Comparison of ENCODE assay signal across 8 cellular contexts in genomic region chr2:113325161-113325731, GRCh38. TPM values are rescaled to one million over a fixed set of nuclear protein-coding genes. Genes with fewer than 3 reads are reported as not detected.
DNase-seq lines count a peak whose midpoint lies in the region; ATAC-seq, FAIRE-seq and TF ChIP-seq lines count a peak whose summit lies in the region.
"Not testable (repeated sequence)": the region's sequence is repeated elsewhere in the genome, so short reads cannot be mapped to it uniquely, and the experiment has no call there.

No MANE protein-coding gene starts in this region.

- intact Hi-C loops in endothelial cell of umbilical vein (cut with micrococcal nuclease): not testable (repeated sequence)

- H2AFZ ChIP-seq in endothelial cell of umbilical vein (ENCODE audit: low read depth, low read length): peak overlapping the region; percentile 51

- CTCF ChIA-PET in endothelial cell of umbilical vein (lab: Charles Lee): interaction anchor here (0.9 kb wide), 1 partner anchor 121 kb away, joined by 3 read pairs; no protein-coding TSS in a partner anchor

- not testable (repeated sequence) for H3K9ac ChIP-seq in HUES6 (ENCODE audit: low read length); endothelial cell of umbilical vein (replicated peaks; ENCODE audit: extremely low read depth, insufficient read depth, low read length)
- H3K9ac ChIP-seq in iPS-18a (ENCODE audit: low read length): peak overlapping the region; percentile 49

- not testable (repeated sequence) for H3K9me1 ChIP-seq in endothelial cell of umbilical vein (replicated peaks; ENCODE audit: control insufficient read depth, extremely low read depth, insufficient read depth, low read length)

- FAIRE-seq in endothelial cell of umbilical vein (lab: Jason Lieb, UNC): not testable (repeated sequence)

- not testable (repeated sequence) for H3K36me3 Mint-ChIP-seq in CD4-positive, CD25-positive, alpha-beta regulatory T cell; activated naive CD8-positive, alpha-beta T cell; natural killer cell treated with Interleukin-12 subunit alpha and Interleukin-12 subunit beta and Interleukin-15 and Interleukin-18, amount 100 ng/mL, for 72 hours

- not testable (repeated sequence) for DNase-seq in CD4-positive, CD25-positive, alpha-beta regulatory T cell; endothelial cell of umbilical vein (ENCODE audit: low read depth, low spot score); natural killer cell treated with Interleukin-12 subunit alpha and Interleukin-12 subunit beta and Interleukin-15 and Interleukin-18, amount 100 ng/mL, for 72 hours (ENCODE audit: low spot score); stimulated activated naive CD8-positive, alpha-beta T cell treated with anti-CD3 and anti-CD28 coated beads, Interleukin-15, amount 100 ng/mL, for 72 hours
- peak in 1 of 2 experiments; percentile 43 for DNase-seq in SJSA1 (ENCODE audit: low read depth in 1 of 2, low spot score in 2 of 2)

- not testable (repeated sequence) for H3K9me3 Mint-ChIP-seq in CD4-positive, CD25-positive, alpha-beta regulatory T cell; activated naive CD8-positive, alpha-beta T cell (ENCODE audit: low read depth); natural killer cell treated with Interleukin-12 subunit alpha and Interleukin-12 subunit beta and Interleukin-15 and Interleukin-18, amount 100 ng/mL, for 72 hours; stimulated activated naive CD8-positive, alpha-beta T cell treated with anti-CD3 and anti-CD28 coated beads, Interleukin-15, amount 100 ng/mL, for 72 hours

- H3K79me2 ChIP-seq in endothelial cell of umbilical vein (ENCODE audit: control insufficient read depth, insufficient read depth, low read length): not testable (repeated sequence)

- TF ChIP-seq POLR2A in endothelial cell of umbilical vein (IDR thresholded peaks at IDR 0.05; ENCODE audit: low read depth, low read length): not testable (repeated sequence)

- ATAC-seq in CD4-positive, CD25-positive, alpha-beta regulatory T cell (ENCODE audit: low read depth in 2 of 2); natural killer cell treated with Interleukin-12 subunit alpha and Interleukin-12 subunit beta and Interleukin-15 and Interleukin-18, amount 100 ng/mL, for 72 hours: not testable (repeated sequence)
- peak; percentile 20 for ATAC-seq in stimulated activated naive CD8-positive, alpha-beta T cell treated with anti-CD3 and anti-CD28 coated beads, Interleukin-15, amount 100 ng/mL, for 72 hours

- not testable (repeated sequence) for H3K4me2 ChIP-seq in endothelial cell of umbilical vein (ENCODE audit: insufficient read depth, low read length)

- H3K27me3 ChIP-seq in CD4-positive, CD25-positive, alpha-beta regulatory T cell (ENCODE audit: control insufficient read depth, insufficient read depth, low read length); SJSA1 (replicated peaks); endothelial cell of umbilical vein (ENCODE audit: control insufficient read depth in 2 of 2, insufficient read depth in 2 of 2, low read length in 2 of 2): not testable (repeated sequence)
- peaks cover 14% of the 10 kb centered on the region for H3K27me3 ChIP-seq in HUES6 (ENCODE audit: control insufficient read depth, insufficient read depth, low read length)
- H3K27me3 ChIP-seq in iPS-18a (ENCODE audit: control insufficient read depth, insufficient read depth, low read length): peaks cover 16% of the 10 kb centered on the region

- dilution Hi-C loops in endothelial cell of umbilical vein (cut with MboI; ENCODE audit: extremely low pct_ligation_motif_present, low sequenced_read_pairs): not testable (repeated sequence)

- not testable (repeated sequence) for BruUV-seq in endothelial cell of umbilical vein (replicated peaks; lab: Mats Ljungman, UMichigan)

- TF ChIP-seq CTCF in endothelial cell of umbilical vein (IDR thresholded peaks at IDR 0.05; ENCODE audit: extremely low read depth in 1 of 2, insufficient read depth in 1 of 2, low read depth in 1 of 2, low read length in 2 of 2): not testable (repeated sequence)

- not testable (repeated sequence) for H3K4me1 ChIP-seq in CD4-positive, CD25-positive, alpha-beta regulatory T cell (ENCODE audit: control insufficient read depth, insufficient read depth, low read length, poor library complexity, severe bottlenecking); HUES6 (ENCODE audit: control insufficient read depth, insufficient read depth, low read length); endothelial cell of umbilical vein (ENCODE audit: control insufficient read depth, extremely low read depth, insufficient read depth, low read length); iPS-18a (ENCODE audit: control insufficient read depth, low read depth, low read length)
- H3K4me1 ChIP-seq in SJSA1 (replicated peaks): peaks cover 18% of the 10 kb centered on the region

- peak overlapping the region in 3 of 4 donors; percentile 35 to 57 (median 55) for H3K4me3 Mint-ChIP-seq in CD4-positive, CD25-positive, alpha-beta regulatory T cell
- peak overlapping the region; percentile 79 for H3K4me3 Mint-ChIP-seq in activated naive CD8-positive, alpha-beta T cell
- peak overlapping the region; percentile 25 for H3K4me3 Mint-ChIP-seq in natural killer cell treated with Interleukin-12 subunit alpha and Interleukin-12 subunit beta and Interleukin-15 and Interleukin-18, amount 100 ng/mL, for 72 hours
- H3K4me3 Mint-ChIP-seq in stimulated activated naive CD8-positive, alpha-beta T cell treated with anti-CD3 and anti-CD28 coated beads, Interleukin-15, amount 100 ng/mL, for 72 hours: peak overlapping the region; percentile 79 to 84

- H3K27me3 Mint-ChIP-seq in CD4-positive, CD25-positive, alpha-beta regulatory T cell: peaks cover 37% of the 10 kb centered on the region
- H3K27me3 Mint-ChIP-seq in activated naive CD8-positive, alpha-beta T cell: not testable (repeated sequence)
- peaks cover 29 to 40% of the 10 kb centered on the region in 2 donors for H3K27me3 Mint-ChIP-seq in natural killer cell treated with Interleukin-12 subunit alpha and Interleukin-12 subunit beta and Interleukin-15 and Interleukin-18, amount 100 ng/mL, for 72 hours
- peaks cover 14% of the 10 kb centered on the region for H3K27me3 Mint-ChIP-seq in stimulated activated naive CD8-positive, alpha-beta T cell treated with anti-CD3 and anti-CD28 coated beads, Interleukin-15, amount 100 ng/mL, for 72 hours

- H3K4me3 ChIP-seq in CD4-positive, CD25-positive, alpha-beta regulatory T cell (ENCODE audit: low read depth, low read length): not testable (repeated sequence)
- peak overlapping the region; percentile 55 for H3K4me3 ChIP-seq in HUES6 (ENCODE audit: low read depth, low read length)
- peak overlapping the region; percentile 27 for H3K4me3 ChIP-seq in SJSA1
- peak overlapping the region in 1 of 3 experiments; percentile 28 for H3K4me3 ChIP-seq in endothelial cell of umbilical vein (replicated peaks in 1 of 3; ENCODE audit: insufficient read depth in 1 of 3, low read depth in 1 of 3, low read length in 3 of 3)
- H3K4me3 ChIP-seq in iPS-18a (ENCODE audit: low read length): peak overlapping the region; percentile 61

- not testable (repeated sequence) for H3K27ac ChIP-seq in CD4-positive, CD25-positive, alpha-beta regulatory T cell (ENCODE audit: insufficient read depth, low read length, poor library complexity, severe bottlenecking); HUES6 (ENCODE audit: low read depth, low read length); endothelial cell of umbilical vein (ENCODE audit: insufficient read depth, low read depth, low read length); iPS-18a (ENCODE audit: low read length)
- H3K27ac ChIP-seq in SJSA1: peak overlapping the region; percentile 26

- not testable (repeated sequence) for H3K36me3 ChIP-seq in CD4-positive, CD25-positive, alpha-beta regulatory T cell (ENCODE audit: control insufficient read depth, insufficient read depth, low read length); HUES6 (ENCODE audit: control insufficient read depth, insufficient read depth, low read length); SJSA1; endothelial cell of umbilical vein (ENCODE audit: control insufficient read depth in 2 of 2, extremely low read depth in 1 of 2, insufficient read depth in 2 of 2, low read length in 2 of 2); iPS-18a (ENCODE audit: control insufficient read depth, low read depth, low read length)

- H3K27ac Mint-ChIP-seq in CD4-positive, CD25-positive, alpha-beta regulatory T cell: peak overlapping the region in 1 of 3 donors; percentile 81
- not testable (repeated sequence) for H3K27ac Mint-ChIP-seq in activated naive CD8-positive, alpha-beta T cell; natural killer cell treated with Interleukin-12 subunit alpha and Interleukin-12 subunit beta and Interleukin-15 and Interleukin-18, amount 100 ng/mL, for 72 hours
- H3K27ac Mint-ChIP-seq in stimulated activated naive CD8-positive, alpha-beta T cell treated with anti-CD3 and anti-CD28 coated beads, Interleukin-15, amount 100 ng/mL, for 72 hours: peak overlapping the region in 1 of 2 donors; percentile 28

- H4K20me1 ChIP-seq in endothelial cell of umbilical vein (replicated peaks; ENCODE audit: control insufficient read depth, extremely low read depth, insufficient read depth, low read length): not testable (repeated sequence)

- not testable (repeated sequence) for H3K9me3 ChIP-seq in CD4-positive, CD25-positive, alpha-beta regulatory T cell (ENCODE audit: control insufficient read depth in 2 of 2, low read length in 2 of 2); HUES6 (ENCODE audit: control insufficient read depth, insufficient read depth, low read depth, low read length); SJSA1 (replicated peaks); endothelial cell of umbilical vein (replicated peaks; ENCODE audit: control insufficient read depth, insufficient read depth, low read length); iPS-18a (ENCODE audit: control insufficient read depth, low read depth, low read length)

- H3K4me1 Mint-ChIP-seq in CD4-positive, CD25-positive, alpha-beta regulatory T cell: peaks cover 0 to 11% (median 4%) of the 10 kb centered on the region in 4 donors
- peaks cover 17% of the 10 kb centered on the region for H3K4me1 Mint-ChIP-seq in activated naive CD8-positive, alpha-beta T cell (ENCODE audit: low read depth)
- not testable (repeated sequence) for H3K4me1 Mint-ChIP-seq in natural killer cell treated with Interleukin-12 subunit alpha and Interleukin-12 subunit beta and Interleukin-15 and Interleukin-18, amount 100 ng/mL, for 72 hours (ENCODE audit: low read depth in 2 of 2)
- H3K4me1 Mint-ChIP-seq in stimulated activated naive CD8-positive, alpha-beta T cell treated with anti-CD3 and anti-CD28 coated beads, Interleukin-15, amount 100 ng/mL, for 72 hours: peaks cover 29% of the 10 kb centered on the region

- POLR2A ChIA-PET in endothelial cell of umbilical vein (lab: Charles Lee): not testable (repeated sequence)

RNA-seq across cellular contexts. Expression of gene PAX8, which starts 46.5 kb away (rescaled TPM):
- 1.8 TPM for total RNA-seq in CD4-positive, CD25-positive, alpha-beta regulatory T cell
- polyA plus RNA-seq in CD4-positive, CD25-positive, alpha-beta regulatory T cell: under 1 TPM in 3 of 4 donors, not detected in 1; 0.24 to 0.52 (median 0.44) TPM
- not detected in 2 replicates for total RNA-seq in SJSA1 (2014; rRNA removed; shearing (Covaris generic))
- total RNA-seq in endothelial cell of umbilical vein: 0.22 and 0.28 TPM in 2 replicates
- 0.62 and 1.4 TPM in 2 replicates for polyA plus RNA-seq in endothelial cell of umbilical vein
- polyA plus RNA-seq in endothelial cell of umbilical vein (2011; cell fraction: cytosol; rRNA removed): 0.52 and 0.83 TPM in 2 replicates
- 0.53 and 0.67 TPM in 2 replicates for polyA plus RNA-seq in endothelial cell of umbilical vein (2011; cell fraction: nucleus; rRNA removed)
- polyA plus RNA-seq in endothelial cell of umbilical vein (2012): 2.0 and 3.5 TPM in 2 replicates
- 0.34 and 1.5 TPM in 2 replicates for polyA minus RNA-seq in endothelial cell of umbilical vein
- polyA minus RNA-seq in endothelial cell of umbilical vein (2011; cell fraction: cytosol; rRNA and poly(A)+ RNA removed): not detected
- 0.34 and 0.82 TPM in 2 replicates for polyA minus RNA-seq in endothelial cell of umbilical vein (2011; cell fraction: nucleus; rRNA and poly(A)+ RNA removed)
- 1 to 10 TPM in 1 of 2 donors, under 1 TPM in 1; 0.64 to 1.8 TPM for total RNA-seq in natural killer cell treated with Interleukin-12 subunit alpha and Interleukin-12 subunit beta and Interleukin-15 and Interleukin-18, amount 100 ng/mL, for 72 hours

Comparison
In these comparisons a context has a peak if more than half of its experiments do, and no peak if none do; other contexts are left out.
1. H3K4me3 Mint-ChIP-seq: peak in every context shown above with its lines; median percentile 82 in stimulated activated naive CD8-positive, alpha-beta T cell treated with anti-CD3 and anti-CD28 coated beads, Interleukin-15, amount 100 ng/mL, for 72 hours; 79 in activated naive CD8-positive, alpha-beta T cell; 55 in CD4-positive, CD25-positive, alpha-beta regulatory T cell; 25 in natural killer cell treated with Interleukin-12 subunit alpha and Interleukin-12 subunit beta and Interleukin-15 and Interleukin-18, amount 100 ng/mL, for 72 hours.